In the genomic region with DNA sequence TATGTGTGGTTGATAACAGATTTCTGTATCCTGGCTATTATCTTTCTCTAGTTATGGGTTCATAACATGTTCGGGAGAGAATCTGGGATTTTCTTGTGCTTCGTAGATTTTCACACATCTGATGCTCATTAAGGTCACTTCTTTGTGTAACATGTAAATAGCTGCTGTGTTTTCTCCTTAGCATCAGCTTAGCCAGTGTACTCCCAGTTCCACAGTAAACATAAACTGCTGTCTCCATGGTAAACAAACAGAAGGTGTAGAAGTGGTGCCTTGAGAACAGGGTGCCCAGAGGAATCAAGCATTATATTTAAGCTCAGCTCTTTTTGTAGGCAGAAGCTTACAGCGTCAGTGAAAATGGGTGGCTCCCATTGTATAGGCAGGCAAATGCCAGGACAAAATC, we compare ENCODE assay signal across 13 cellular contexts.
DNase-seq lines count a peak whose midpoint lies in the region; ATAC-seq and TF ChIP-seq lines count a peak whose summit lies in the region.
"Had no signal": no experiment of that assay in that cellular context is flagged by ENCODE, and none has a peak within 500 bp of the region (broad histone marks: within the 10 kb centered on the region; RNA-seq: fewer than 3 reads in every experiment).

No MANE protein-coding gene starts in this region.

- ATAC-seq in gastroesophageal sphincter, result no peak
- no peak for ATAC-seq in upper lobe of right lung

- H3K36me3 ChIP-seq in gastroesophageal sphincter, result no peaks in the 10 kb centered on the region
- no peaks in the 10 kb centered on the region for H3K36me3 ChIP-seq in osteoblast (ENCODE audit: insufficient read depth, low read length)
- no peaks in the 10 kb centered on the region for H3K36me3 ChIP-seq in upper lobe of right lung
- H3K36me3 ChIP-seq in colonic mucosa, result no peaks in the 10 kb centered on the region
- H3K36me3 ChIP-seq: ovary had no signal

- 45 to 54% methylated on average over 3 of the region's 3 CpGs for WGBS in gastroesophageal sphincter (ENCODE audit: low coverage in 1 of 2), 2 donors

- H4K20me1 ChIP-seq in osteoblast (ENCODE audit: insufficient read depth, low read length), result no peaks in the 10 kb centered on the region

- H3K4me1 ChIP-seq in gastroesophageal sphincter, result peaks cover 25 to 79% (median 31%) of the 10 kb centered on the region in 3 donors
- H3K4me1 ChIP-seq in osteoblast (ENCODE audit: insufficient read depth, low read length), result peaks cover 10% of the 10 kb centered on the region
- H3K4me1 ChIP-seq in upper lobe of right lung, result peaks cover 40% of the 10 kb centered on the region
- H3K4me1 ChIP-seq in colonic mucosa, result no peaks in the 10 kb centered on the region

- peak overlapping the region; percentile 71 to 80 (median 78) for H3K27ac ChIP-seq in gastroesophageal sphincter
- H3K27ac ChIP-seq in osteoblast (ENCODE audit: low read depth, low read length), result peak overlapping the region; percentile 34
- H3K27ac ChIP-seq in upper lobe of right lung, result peak overlapping the region; percentile 28
- no peak overlapping the region for H3K27ac ChIP-seq in colonic mucosa
- H3K27ac ChIP-seq: HL-60 had no signal

- intact Hi-C loops in upper lobe of right lung (cut with DNase I) (no loop called here), colonic mucosa (cut with DNase I) (no loop called here)

- no peak overlapping the region for H3K4me2 ChIP-seq in osteoblast (ENCODE audit: insufficient read depth, low read length)

- no peak for TF ChIP-seq CTCF in gastroesophageal sphincter (IDR thresholded peaks at IDR 0.05)
- TF ChIP-seq CTCF in osteoblast (IDR thresholded peaks at IDR 0.05; ENCODE audit: extremely low read depth, low read depth, low read length), result no peak
- TF ChIP-seq CTCF in upper lobe of right lung (IDR thresholded peaks at IDR 0.05), result no peak
- TF ChIP-seq CTCF in colonic mucosa (IDR thresholded peaks at IDR 0.05), result no peak

- TF ChIP-seq POLR2A in gastroesophageal sphincter (IDR thresholded peaks at IDR 0.05), result no peak

- H3K79me2 ChIP-seq in osteoblast (ENCODE audit: insufficient read depth, low read length), result peaks cover 18% of the 10 kb centered on the region

- no peak for TF ChIP-seq EP300 in gastroesophageal sphincter (IDR thresholded peaks at IDR 0.05)

- H2AFZ ChIP-seq in osteoblast (ENCODE audit: low read length), result no peak overlapping the region

- H3K4me3 ChIP-seq in gastroesophageal sphincter (no peak overlapping the region), osteoblast (ENCODE audit: insufficient read depth, low read length) (no peak overlapping the region), upper lobe of right lung (no peak overlapping the region), colonic mucosa (no peak overlapping the region)
- H3K4me3 ChIP-seq: ovary had no signal

- H3K9ac ChIP-seq in colonic mucosa (ENCODE audit: low read depth in 2 of 2, low read length in 2 of 2), result no peak overlapping the region

- H3K27me3 ChIP-seq in gastroesophageal sphincter, result no peaks in the 10 kb centered on the region
- H3K27me3 ChIP-seq in osteoblast (ENCODE audit: insufficient read depth, low read length), result no peaks in the 10 kb centered on the region
- no peaks in the 10 kb centered on the region for H3K27me3 ChIP-seq in upper lobe of right lung
- H3K27me3 ChIP-seq in colonic mucosa, result no peaks in the 10 kb centered on the region
- H3K27me3 ChIP-seq: ovary had no signal

- DNase-seq in NCI-H82 (lab: John Stamatoyannopoulos, UW) (peak; percentile 41), NCI-H82 treated with DMSO at 0.1 percent for 48 hours (lab: John Stamatoyannopoulos, UW; ENCODE audit: unreplicated experiment) (no peak), osteoblast (ENCODE audit: insufficient read length, low spot score, missing footprints) (peak; percentile 51), upper lobe of right lung (no peak), colonic mucosa (no peak), NCI-H446 (lab: John Stamatoyannopoulos, UW) (no peak), Ammon's horn (ENCODE audit: low spot score) (no peak)
- DNase-seq: caudate nucleus, immature natural killer cell, NCI-H226, ovary had no signal

- H3K9me3 ChIP-seq in gastroesophageal sphincter (no peaks in the 10 kb centered on the region), osteoblast (ENCODE audit: low read depth, low read length) (no peaks in the 10 kb centered on the region), upper lobe of right lung (no peaks in the 10 kb centered on the region), colonic mucosa (no peaks in the 10 kb centered on the region)
- H3K9me3 ChIP-seq: ovary had no signal

Comparison
In these comparisons a context has a peak if more than half of its experiments do, and no peak if none do; other contexts are left out.
1. DNase-seq: peak in NCI-H82 (single experiment) and osteoblast (single experiment); none in NCI-H82 treated with DMSO at 0.1 percent for 48 hours (single experiment), upper lobe of right lung (single experiment), colonic mucosa (single experiment), NCI-H446 (0 of 2) and Ammon's horn (single experiment).